16 cellular contexts compared by ENCODE assay signal in the genomic region with DNA sequence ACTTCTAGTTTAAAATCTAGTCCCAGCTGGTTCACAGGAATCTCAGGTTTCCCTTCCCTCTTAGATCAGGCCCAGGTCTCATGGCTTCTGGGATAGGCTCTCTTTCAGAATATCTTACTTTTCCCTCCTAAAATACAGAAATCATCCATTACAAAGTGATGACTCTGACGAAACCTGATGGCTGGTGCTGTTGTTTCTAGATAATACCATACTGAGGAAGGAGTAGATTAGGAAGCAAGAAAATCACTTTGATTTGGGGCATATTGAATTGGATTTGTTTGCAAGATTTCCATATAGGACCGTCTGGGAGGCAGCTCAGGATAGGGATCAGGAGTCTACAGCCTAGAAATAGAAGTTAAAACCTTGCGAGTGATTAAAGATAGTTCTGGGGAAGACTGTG. TPM values are rescaled to one million over a fixed set of nuclear protein-coding genes. Genes with fewer than 3 reads are reported as not detected.
DNase-seq lines count a peak whose midpoint lies in the region; ATAC-seq, FAIRE-seq and TF ChIP-seq lines count a peak whose summit lies in the region.
"Had no signal": no experiment of that assay in that cellular context is flagged by ENCODE, and none has a peak within 500 bp of the region (broad histone marks: within the 10 kb centered on the region; RNA-seq: fewer than 3 reads in every experiment).

No MANE protein-coding gene starts in this region.

- peaks cover 11% of the 10 kb centered on the region for H3K36me3 Mint-ChIP-seq in neural crest cell (ENCODE audit: low read depth)
- peaks cover 19% of the 10 kb centered on the region for H3K36me3 Mint-ChIP-seq in activated CD4-positive, alpha-beta memory T cell treated with anti-CD3 and anti-CD28 coated beads, Interleukin-2, amount 10 ng/mL, durations not matched to agents 7 days and 5 days (ENCODE audit: low read depth)

- H3K9me3 Mint-ChIP-seq in neural crest cell, result peaks cover 3% of the 10 kb centered on the region
- H3K9me3 Mint-ChIP-seq in activated CD4-positive, alpha-beta memory T cell treated with anti-CD3 and anti-CD28 coated beads, Interleukin-2, amount 10 ng/mL, durations not matched to agents 7 days and 5 days, result no peaks in the 10 kb centered on the region

- no peak for FAIRE-seq in urothelium cell line (lab: Jason Lieb, UNC)

- peak overlapping the region; percentile 92 for H3K27ac ChIP-seq in left ventricle myocardium inferior (replicated peaks)
- no peak overlapping the region for H3K27ac ChIP-seq in colonic mucosa
- H3K27ac ChIP-seq: hepatocyte had no signal

- peak overlapping the region; percentile 38 for H3K4me3 ChIP-seq in left ventricle myocardium inferior
- no peak overlapping the region for H3K4me3 ChIP-seq in colonic mucosa
- H3K4me3 ChIP-seq: hepatocyte had no signal

- no peaks in the 10 kb centered on the region for H3K27me3 ChIP-seq in left ventricle myocardium inferior (ENCODE audit: low read depth)
- H3K27me3 ChIP-seq in colonic mucosa, result no peaks in the 10 kb centered on the region
- H3K27me3 ChIP-seq: hepatocyte, tibial nerve had no signal

- H3K36me3 ChIP-seq in left ventricle myocardium inferior (no peaks in the 10 kb centered on the region), colonic mucosa (no peaks in the 10 kb centered on the region)
- H3K36me3 ChIP-seq: tibial nerve had no signal

- peak overlapping the region; percentile 98 for H3K4me3 Mint-ChIP-seq in neural crest cell
- no peak overlapping the region for H3K4me3 Mint-ChIP-seq in activated CD4-positive, alpha-beta memory T cell treated with anti-CD3 and anti-CD28 coated beads, Interleukin-2, amount 10 ng/mL, durations not matched to agents 7 days and 5 days

- ATAC-seq in Right ventricle myocardium inferior, result no peak
- ATAC-seq: left lobe of liver had no signal

- POLR2A ChIA-PET in activated CD4-positive, alpha-beta memory T cell treated with anti-CD3 and anti-CD28 coated beads, Interleukin-2, amount 10 ng/mL, durations not matched to agents 7 days and 5 days (lab: Charles Lee), result interaction anchor here (1.8 kb wide), 1 partner anchor 212 kb away, joined by 5 read pairs; the partner anchor contains the start of gene ZKSCAN8

- H3K9me3 ChIP-seq in left ventricle myocardium inferior (replicated peaks) (no peaks in the 10 kb centered on the region), colonic mucosa (no peaks in the 10 kb centered on the region)
- H3K9me3 ChIP-seq: tibial nerve had no signal

- H3K9ac ChIP-seq in colonic mucosa (ENCODE audit: low read depth in 2 of 2, low read length in 2 of 2), result peak overlapping the region; percentile 60 to 67

- CTCF ChIA-PET in activated CD4-positive, alpha-beta memory T cell treated with anti-CD3 and anti-CD28 coated beads, Interleukin-2, amount 10 ng/mL, durations not matched to agents 7 days and 5 days (lab: Charles Lee), result no interaction called here

- H3K27ac Mint-ChIP-seq in neural crest cell (ENCODE audit: unreplicated experiment), result no peak overlapping the region
- H3K27ac Mint-ChIP-seq in activated CD4-positive, alpha-beta memory T cell treated with anti-CD3 and anti-CD28 coated beads, Interleukin-2, amount 10 ng/mL, durations not matched to agents 7 days and 5 days, result no peak overlapping the region

- peaks cover 43% of the 10 kb centered on the region for H3K4me1 Mint-ChIP-seq in neural crest cell
- peaks cover 40% of the 10 kb centered on the region for H3K4me1 Mint-ChIP-seq in activated CD4-positive, alpha-beta memory T cell treated with anti-CD3 and anti-CD28 coated beads, Interleukin-2, amount 10 ng/mL, durations not matched to agents 7 days and 5 days

- intact Hi-C loops in left ventricle myocardium inferior (cut with micrococcal nuclease), result loop anchor here (10.0 kb wide), 1 partner anchor 219 kb away; no protein-coding TSS in a partner anchor
- intact Hi-C loops in Right ventricle myocardium inferior (cut with DNase I), result loop anchor here (10.0 kb wide), 2 partner anchors 459 to 879 kb away; partner anchors contain the start of gene ZNF184
- intact Hi-C loops in colonic mucosa (cut with DNase I), result loop anchor here (10.0 kb wide), 2 partner anchors 129 to 449 kb away; partner anchors contain the start of gene ZSCAN9

- TF ChIP-seq CTCF in left ventricle myocardium inferior (IDR thresholded peaks at IDR 0.05; ENCODE audit: borderline replicate concordance) (no peak), colonic mucosa (IDR thresholded peaks at IDR 0.05) (no peak), neural crest cell (conservative IDR thresholded peaks at IDR 0.05) (no peak)

- peaks cover 63% of the 10 kb centered on the region for H3K4me1 ChIP-seq in left ventricle myocardium inferior
- peaks cover 4% of the 10 kb centered on the region for H3K4me1 ChIP-seq in colonic mucosa

- H3K27me3 Mint-ChIP-seq in neural crest cell (ENCODE audit: low read depth), result peaks cover 5% of the 10 kb centered on the region
- H3K27me3 Mint-ChIP-seq in activated CD4-positive, alpha-beta memory T cell treated with anti-CD3 and anti-CD28 coated beads, Interleukin-2, amount 10 ng/mL, durations not matched to agents 7 days and 5 days, result peaks cover under 1% of the 10 kb centered on the region

- no peak for DNase-seq in left ventricle myocardium inferior
- no peak for DNase-seq in Right ventricle myocardium inferior (ENCODE audit: missing footprints)
- no peak for DNase-seq in colonic mucosa
- no peak for DNase-seq in neural crest cell (ENCODE audit: low read depth, low spot score)
- peak; percentile 8 for DNase-seq in urothelium cell line (ENCODE audit: low spot score)
- no peak for DNase-seq in SKM-1 (lab: John Stamatoyannopoulos, UW; ENCODE audit: unreplicated experiment)
- DNase-seq in HT-29 (ENCODE audit: low spot score), result no peak
- DNase-seq in activated CD4-positive, alpha-beta memory T cell treated with anti-CD3 and anti-CD28 coated beads, Interleukin-2, amount 10 ng/mL, durations not matched to agents 7 days and 5 days, result no peak
- DNase-seq: activated effector memory CD4-positive, alpha-beta T cell treated with Interleukin-2 at 50 U/mL for 16 hours; DMS 273 treated with DMSO at 0.1 percent for 48 hours; NCI-H1417 treated with DMSO at 0.1 percent for 48 hours; NCI-H524 treated with DMSO at 0.1 percent for 48 hours; stimulated activated CD4-positive, alpha-beta T cell treated with anti-CD3 and anti-CD28 coated beads, Interleukin-12 subunit alpha, Interleukin-12 subunit beta, amount 100 ng/mL, for 4 hours had no signal

RNA-seq across cellular contexts. Expression of gene ZKSCAN3, which starts 3.6 kb away (rescaled TPM):
- total RNA-seq in left ventricle myocardium inferior (4.1 TPM), Right ventricle myocardium inferior (4.0 TPM), colonic mucosa (1 to 10 TPM; 4.9 to 6.1 TPM), neural crest cell (11.5 and 12.1 TPM in 2 replicates)
- total RNA-seq in HT-29 (2014; rRNA removed; shearing (Covaris generic)), result 0.53 and 0.60 TPM in 2 replicates
- total RNA-seq in activated CD4-positive, alpha-beta memory T cell treated with anti-CD3 and anti-CD28 coated beads, Interleukin-2, amount 10 ng/mL, durations not matched to agents 7 days and 5 days, result 1 to 10 TPM; 5.5 to 6.5 TPM

RNA-seq across cellular contexts. Expression of gene ZSCAN31, which starts 17.4 kb away (rescaled TPM):
- total RNA-seq in left ventricle myocardium inferior (8.0 TPM), Right ventricle myocardium inferior (10.2 TPM), colonic mucosa (1 to 10 TPM; 6.6 to 7.0 TPM), neural crest cell (5.7 and 6.7 TPM in 2 replicates)
- total RNA-seq in HT-29 (2014; rRNA removed; shearing (Covaris generic)), result 3.1 and 6.4 TPM in 2 replicates
- 1 to 10 TPM in 1 of 2 experiments, under 1 TPM in 1; 0.88 to 1.0 TPM for total RNA-seq in activated CD4-positive, alpha-beta memory T cell treated with anti-CD3 and anti-CD28 coated beads, Interleukin-2, amount 10 ng/mL, durations not matched to agents 7 days and 5 days

RNA-seq across cellular contexts. Expression of gene ZSCAN12, which starts 46.2 kb away (rescaled TPM):
- total RNA-seq in left ventricle myocardium inferior, result 1.8 TPM
- total RNA-seq in Right ventricle myocardium inferior, result 2.4 TPM
- total RNA-seq in colonic mucosa, result 1 to 10 TPM; 4.5 to 4.9 TPM
- 16.6 and 18.0 TPM in 2 replicates for total RNA-seq in neural crest cell
- 2.1 TPM in 2 replicates for total RNA-seq in HT-29 (2014; rRNA removed; shearing (Covaris generic))
- 1 to 10 TPM; 4.6 to 4.9 TPM for total RNA-seq in activated CD4-positive, alpha-beta memory T cell treated with anti-CD3 and anti-CD28 coated beads, Interleukin-2, amount 10 ng/mL, durations not matched to agents 7 days and 5 days
